Comparison of ENCODE assay signal across 8 cellular contexts in genomic region chr12:57583008-57583831, GRCh38. TPM values are rescaled to one million over a fixed set of nuclear protein-coding genes. Genes with fewer than 3 reads are reported as not detected.
A peak's percentile ranks its signal among the peaks of the same experiment; 100 is the strongest.
DNase-seq lines count a peak whose midpoint lies in the region; ATAC-seq lines count a peak whose summit lies in the region.

No MANE protein-coding gene starts in this region.

- H3K4me3 Mint-ChIP-seq in activated CD8-positive, alpha-beta memory T cell treated with anti-CD3 and anti-CD28 coated beads, Interleukin-2, amount 10 ng/mL, durations not matched to agents 7 days and 5 days, result no peak overlapping the region
- no peak overlapping the region for H3K4me3 Mint-ChIP-seq in stimulated activated memory B cell treated with anti-CD40 and anti-IgM and Interleukin-4, amounts not matched to agents 10 μg/mL and 1 μg/mL and 100 μg/mL, for 72 hours

- ATAC-seq in GM21528 (IDR thresholded peaks at IDR 0.05; ENCODE audit: low FRiP score, unreplicated experiment), result peak; percentile 91
- ATAC-seq in activated CD8-positive, alpha-beta memory T cell treated with anti-CD3 and anti-CD28 coated beads, Interleukin-2, amount 10 ng/mL, durations not matched to agents 7 days and 5 days, result peak; percentile 99
- peak; percentile 94 for ATAC-seq in stimulated activated memory B cell treated with anti-CD40 and anti-IgM and Interleukin-4, amounts not matched to agents 10 μg/mL and 1 μg/mL and 100 μg/mL, for 72 hours

- H3K27me3 Mint-ChIP-seq in activated CD8-positive, alpha-beta memory T cell treated with anti-CD3 and anti-CD28 coated beads, Interleukin-2, amount 10 ng/mL, durations not matched to agents 7 days and 5 days, result no peaks in the 10 kb centered on the region
- peaks cover 25% of the 10 kb centered on the region for H3K27me3 Mint-ChIP-seq in stimulated activated memory B cell treated with anti-CD40 and anti-IgM and Interleukin-4, amounts not matched to agents 10 μg/mL and 1 μg/mL and 100 μg/mL, for 72 hours

- no peak overlapping the region for H3K27ac Mint-ChIP-seq in activated CD8-positive, alpha-beta memory T cell treated with anti-CD3 and anti-CD28 coated beads, Interleukin-2, amount 10 ng/mL, durations not matched to agents 7 days and 5 days
- H3K27ac Mint-ChIP-seq in stimulated activated memory B cell treated with anti-CD40 and anti-IgM and Interleukin-4, amounts not matched to agents 10 μg/mL and 1 μg/mL and 100 μg/mL, for 72 hours, result no peak overlapping the region

- H3K9ac ChIP-seq in NT2/D1 (ENCODE audit: insufficient read length, low read depth), result no peak overlapping the region

- CTCF ChIA-PET in activated CD8-positive, alpha-beta memory T cell treated with anti-CD3 and anti-CD28 coated beads, Interleukin-2, amount 10 ng/mL, durations not matched to agents 7 days and 5 days (lab: Charles Lee), result interaction anchor here (0.6 to 7.6 kb wide), 51 partner anchors 9 to 424 kb away, joined by 3 to 148 read pairs (median 4); partner anchors contain the start of genes B4GALNT1, DCTN2, DTX3 and GLI1

- no peaks in the 10 kb centered on the region for H3K9me3 Mint-ChIP-seq in activated CD8-positive, alpha-beta memory T cell treated with anti-CD3 and anti-CD28 coated beads, Interleukin-2, amount 10 ng/mL, durations not matched to agents 7 days and 5 days (ENCODE audit: low read depth)
- H3K9me3 Mint-ChIP-seq in stimulated activated memory B cell treated with anti-CD40 and anti-IgM and Interleukin-4, amounts not matched to agents 10 μg/mL and 1 μg/mL and 100 μg/mL, for 72 hours, result no peaks in the 10 kb centered on the region

- no peaks in the 10 kb centered on the region for H3K36me3 Mint-ChIP-seq in activated CD8-positive, alpha-beta memory T cell treated with anti-CD3 and anti-CD28 coated beads, Interleukin-2, amount 10 ng/mL, durations not matched to agents 7 days and 5 days
- no peaks in the 10 kb centered on the region for H3K36me3 Mint-ChIP-seq in stimulated activated memory B cell treated with anti-CD40 and anti-IgM and Interleukin-4, amounts not matched to agents 10 μg/mL and 1 μg/mL and 100 μg/mL, for 72 hours

- no peaks in the 10 kb centered on the region for H3K27me3 ChIP-seq in NT2/D1 (ENCODE audit: insufficient read depth, insufficient read length)

- H3K9me3 ChIP-seq in NT2/D1 (ENCODE audit: insufficient read depth, low read length), result no peaks in the 10 kb centered on the region

- peak; percentile 22 for DNase-seq in DMS79 (lab: John Stamatoyannopoulos, UW)
- DNase-seq in HuH-7 (ENCODE audit: low spot score), result peak; percentile 90
- DNase-seq in NT2/D1 (ENCODE audit: low read depth, low spot score), result peak; percentile 82
- peak; percentile 82 for DNase-seq in activated CD8-positive, alpha-beta memory T cell treated with anti-CD3 and anti-CD28 coated beads, Interleukin-2, amount 10 ng/mL, durations not matched to agents 7 days and 5 days
- peak; percentile 91 for DNase-seq in epidermal melanocyte (ENCODE audit: insufficient read length, low spot score)
- peak; percentile 84 for DNase-seq in myocyte (ENCODE audit: low read depth)

- peaks cover 4% of the 10 kb centered on the region for H3K4me1 Mint-ChIP-seq in activated CD8-positive, alpha-beta memory T cell treated with anti-CD3 and anti-CD28 coated beads, Interleukin-2, amount 10 ng/mL, durations not matched to agents 7 days and 5 days
- H3K4me1 Mint-ChIP-seq in stimulated activated memory B cell treated with anti-CD40 and anti-IgM and Interleukin-4, amounts not matched to agents 10 μg/mL and 1 μg/mL and 100 μg/mL, for 72 hours, result peaks cover 7% of the 10 kb centered on the region

- H3K4me1 ChIP-seq in NT2/D1 (ENCODE audit: insufficient read depth, insufficient read length), result peaks cover 2% of the 10 kb centered on the region

- H3K36me3 ChIP-seq in NT2/D1 (ENCODE audit: insufficient read depth, insufficient read length, low read length), result peaks cover 3% of the 10 kb centered on the region

- H3K4me3 ChIP-seq in NT2/D1 (ENCODE audit: insufficient read length, low read depth), result no peak overlapping the region

RNA-seq across cellular contexts. Expression of gene PIP4K2C, which starts 7.8 kb away (rescaled TPM):
- 10 to 100 TPM; 21.4 to 22.2 TPM for total RNA-seq in activated CD8-positive, alpha-beta memory T cell treated with anti-CD3 and anti-CD28 coated beads, Interleukin-2, amount 10 ng/mL, durations not matched to agents 7 days and 5 days
- total RNA-seq in myocyte, result 15.4 and 20.2 TPM in 2 replicates
- polyA plus RNA-seq in myocyte (2012), result 17.8 TPM

RNA-seq across cellular contexts. Expression of gene DTX3, which starts 21.4 kb away (rescaled TPM):
- total RNA-seq in activated CD8-positive, alpha-beta memory T cell treated with anti-CD3 and anti-CD28 coated beads, Interleukin-2, amount 10 ng/mL, durations not matched to agents 7 days and 5 days, result 10 to 100 TPM; 20.8 to 21.2 TPM
- 22.1 and 22.5 TPM in 2 replicates for total RNA-seq in myocyte
- 26.0 TPM for polyA plus RNA-seq in myocyte (2012)

RNA-seq across cellular contexts. Expression of gene ARHGEF25, which starts 28.0 kb away (rescaled TPM):
- under 1 TPM; 0.70 to 0.84 TPM for total RNA-seq in activated CD8-positive, alpha-beta memory T cell treated with anti-CD3 and anti-CD28 coated beads, Interleukin-2, amount 10 ng/mL, durations not matched to agents 7 days and 5 days
- 8.6 and 12.4 TPM in 2 replicates for total RNA-seq in myocyte
- polyA plus RNA-seq in myocyte (2012), result 26.8 TPM

RNA-seq across cellular contexts. Expression of gene KIF5A, which starts 33.4 kb away (rescaled TPM):
- total RNA-seq in activated CD8-positive, alpha-beta memory T cell treated with anti-CD3 and anti-CD28 coated beads, Interleukin-2, amount 10 ng/mL, durations not matched to agents 7 days and 5 days, result 1 to 10 TPM; 1.9 to 2.1 TPM
- total RNA-seq in myocyte, result not detected in 2 replicates
- polyA plus RNA-seq in myocyte (2012), result 0.04 TPM

RNA-seq across cellular contexts. Expression of gene DCTN2, which starts 36.2 kb away (rescaled TPM):
- 10 to 100 TPM; 90.8 to 99.0 TPM for total RNA-seq in activated CD8-positive, alpha-beta memory T cell treated with anti-CD3 and anti-CD28 coated beads, Interleukin-2, amount 10 ng/mL, durations not matched to agents 7 days and 5 days
- 170 and 179 TPM in 2 replicates for total RNA-seq in myocyte
- polyA plus RNA-seq in myocyte (2012), result 193 TPM

Comparison
In these comparisons a context has a peak if more than half of its experiments do, and no peak if none do; other contexts are left out.
1. DNase-seq: peak in every context shown above with its lines; median percentile 91 in epidermal melanocyte; 90 in HuH-7; 84 in myocyte; 82 in NT2/D1; 82 in activated CD8-positive, alpha-beta memory T cell treated with anti-CD3 and anti-CD28 coated beads, Interleukin-2, amount 10 ng/mL, durations not matched to agents 7 days and 5 days; 22 in DMS79.